Comparison of ENCODE assay signal across 17 cellular contexts in genomic region chr7:127904706-127905056, GRCh38.
DNase-seq lines count a peak whose midpoint lies in the region; ATAC-seq and TF ChIP-seq lines count a peak whose summit lies in the region.
"Had no signal": no experiment of that assay in that cellular context is flagged by ENCODE, and none has a peak within 500 bp of the region (broad histone marks: within the 10 kb centered on the region; RNA-seq: fewer than 3 reads in every experiment).

No MANE protein-coding gene starts in this region.

- H3K4me2 ChIP-seq in OCI-LY1 (ENCODE audit: low read length) = peak overlapping the region; percentile 20

- peak overlapping the region; percentile 53 for H3K27ac Mint-ChIP-seq in activated CD4-positive, alpha-beta T cell treated with anti-CD3 and anti-CD28 coated beads for 36 hours
- peak overlapping the region; percentile 6 for H3K27ac Mint-ChIP-seq in progenitor cell of endocrine pancreas
- H3K27ac Mint-ChIP-seq: nephron had no signal

- peaks cover 66% of the 10 kb centered on the region for H3K4me1 Mint-ChIP-seq in activated CD4-positive, alpha-beta T cell treated with anti-CD3 and anti-CD28 coated beads for 36 hours
- H3K4me1 Mint-ChIP-seq in progenitor cell of endocrine pancreas (ENCODE audit: low read depth) = peaks cover 42% of the 10 kb centered on the region

- H3K79me2 ChIP-seq in OCI-LY1 (ENCODE audit: insufficient read depth, low read length) = no peaks in the 10 kb centered on the region

- H4K20me1 ChIP-seq in OCI-LY1 (ENCODE audit: insufficient read depth, low read length) = no peaks in the 10 kb centered on the region

- H3K9me2 ChIP-seq in OCI-LY1 (ENCODE audit: low read depth, low read length) = no peaks in the 10 kb centered on the region

- H3K9me3 ChIP-seq in OCI-LY1 (ENCODE audit: low read length) = no peaks in the 10 kb centered on the region
- H3K9me3 ChIP-seq: HAP-1 had no signal

- peaks cover 14% of the 10 kb centered on the region; the same call in 1 of the 2 replicates for H3K36me3 ChIP-seq in OCI-LY1 (ENCODE audit: insufficient read depth, low read length)

- CTCF ChIA-PET in activated CD4-positive, alpha-beta T cell treated with anti-CD3 and anti-CD28 coated beads for 36 hours (lab: Charles Lee) = no interaction called here

- no peaks in the 10 kb centered on the region for H3F3A ChIP-seq in OCI-LY1 (ENCODE audit: insufficient read depth, low read length)

- no peaks in the 10 kb centered on the region for H3K9me3 Mint-ChIP-seq in activated CD4-positive, alpha-beta T cell treated with anti-CD3 and anti-CD28 coated beads for 36 hours (ENCODE audit: low read depth)
- no peaks in the 10 kb centered on the region for H3K9me3 Mint-ChIP-seq in progenitor cell of endocrine pancreas (ENCODE audit: low read depth)
- H3K9me3 Mint-ChIP-seq: nephron had no signal

- peak overlapping the region; percentile 6; the same call in 1 of the 2 replicates for H3K9ac ChIP-seq in OCI-LY1 (ENCODE audit: low read length)

- POLR2A ChIA-PET in activated CD4-positive, alpha-beta T cell treated with anti-CD3 and anti-CD28 coated beads for 36 hours (lab: Charles Lee) = no interaction called here

- H3K27me3 Mint-ChIP-seq in activated CD4-positive, alpha-beta T cell treated with anti-CD3 and anti-CD28 coated beads for 36 hours = no peaks in the 10 kb centered on the region
- H3K27me3 Mint-ChIP-seq in progenitor cell of endocrine pancreas = no peaks in the 10 kb centered on the region

- no peak overlapping the region for H2AFZ ChIP-seq in OCI-LY1 (ENCODE audit: low read length)

- TF ChIP-seq CTCF in OCI-LY1 (IDR thresholded peaks at IDR 0.05; ENCODE audit: low read length) (no peak), progenitor cell of endocrine pancreas (IDR thresholded peaks at IDR 0.05; ENCODE audit: unreplicated experiment) (no peak)

- no peak for ATAC-seq in activated CD4-positive, alpha-beta T cell treated with anti-CD3 and anti-CD28 coated beads for 36 hours
- no peak for ATAC-seq in GM21576 (IDR thresholded peaks at IDR 0.05; ENCODE audit: unreplicated experiment)
- ATAC-seq: K562, left ventricle myocardium superior, right cardiac atrium had no signal

- no peaks in the 10 kb centered on the region for H3K27me3 ChIP-seq in OCI-LY1 (ENCODE audit: insufficient read depth, low read length)

- peaks cover 40% of the 10 kb centered on the region for H3K36me3 Mint-ChIP-seq in activated CD4-positive, alpha-beta T cell treated with anti-CD3 and anti-CD28 coated beads for 36 hours (ENCODE audit: low read depth)
- no peaks in the 10 kb centered on the region for H3K36me3 Mint-ChIP-seq in progenitor cell of endocrine pancreas (ENCODE audit: insufficient read depth)

- no peak overlapping the region for H3K4me3 ChIP-seq in OCI-LY1 (ENCODE audit: low read depth, low read length, poor library complexity, severe bottlenecking)
- H3K4me3 ChIP-seq: HAP-1, K562 had no signal

- H3K27ac ChIP-seq in OCI-LY1 (ENCODE audit: low read depth, low read length, poor library complexity, severe bottlenecking) = peak overlapping the region; percentile 67
- H3K27ac ChIP-seq in epithelial cell of prostate = peak overlapping the region; percentile 21

- DNase-seq in activated CD4-positive, alpha-beta T cell treated with anti-CD3 and anti-CD28 coated beads for 36 hours = no peak
- DNase-seq in activated CD4-positive, alpha-beta T cell treated with anti-CD3 and anti-CD28 coated beads for 48 hours = no peak
- DNase-seq in epithelial cell of prostate (ENCODE audit: low read depth, low spot score) (no peak), progenitor cell of endocrine pancreas (ENCODE audit: low spot score, unreplicated experiment) (no peak), midbrain (lab: John Stamatoyannopoulos, UW) (no peak), cerebellum (ENCODE audit: low spot score) (no peak)
- DNase-seq: ACHN; left ventricle myocardium superior; NCI-H1105 treated with DMSO at 0.1 percent for 48 hours; NCI-H446 treated with DMSO at 0.1 percent for 48 hours; right cardiac atrium; stimulated activated CD4-positive, alpha-beta T cell treated with anti-CD3 and anti-CD28 coated beads, Interleukin-2, amount 100 ng/mL, for 24 hours had no signal

- intact Hi-C loops in activated CD4-positive, alpha-beta T cell treated with anti-CD3 and anti-CD28 coated beads for 36 hours (cut with DNase I, micrococcal nuclease) = no loop called here

- H3K4me1 ChIP-seq in OCI-LY1 (ENCODE audit: insufficient read depth, low read length, severe bottlenecking) = peaks cover 57% of the 10 kb centered on the region

- no peak overlapping the region for H3K4me3 Mint-ChIP-seq in activated CD4-positive, alpha-beta T cell treated with anti-CD3 and anti-CD28 coated beads for 36 hours
- H3K4me3 Mint-ChIP-seq in progenitor cell of endocrine pancreas (ENCODE audit: low read depth) = no peak overlapping the region
- H3K4me3 Mint-ChIP-seq: nephron had no signal
